Comparison of ENCODE assay signal across 16 cellular contexts in the genomic region with DNA sequence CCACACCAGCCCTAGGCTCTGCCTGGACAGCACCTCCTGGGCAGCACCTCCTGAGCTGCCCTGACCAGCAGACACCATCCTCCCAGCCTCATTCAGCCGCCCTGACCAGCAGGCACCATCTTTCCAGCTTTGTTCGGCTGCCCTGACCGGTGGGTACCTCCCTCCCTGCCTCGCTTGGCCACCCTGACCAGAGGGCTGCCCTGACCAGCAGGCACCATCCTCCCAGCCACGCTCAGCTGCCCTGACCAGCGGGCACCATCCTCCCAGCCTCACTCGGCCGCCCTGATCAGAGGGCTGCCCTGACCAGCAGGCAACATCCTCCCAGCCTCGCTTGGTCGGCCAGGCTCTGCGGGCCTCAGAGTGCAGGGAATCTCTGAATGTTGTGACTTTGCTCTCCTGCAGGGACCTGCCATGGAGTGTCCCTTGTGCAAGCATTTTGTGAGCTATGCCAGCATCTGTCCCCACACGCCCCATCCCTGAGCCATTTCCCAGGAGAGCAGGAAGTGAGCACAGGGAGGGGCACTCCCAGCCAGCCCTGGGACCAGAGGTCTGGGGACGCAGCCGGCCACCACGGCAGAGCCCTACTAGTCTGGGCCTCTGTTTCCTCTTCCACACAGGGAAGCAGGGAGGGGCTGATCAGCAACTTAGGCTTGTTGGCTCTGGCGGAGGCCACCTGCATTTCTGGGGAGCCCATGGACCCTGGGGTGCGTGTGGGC.
A peak's percentile ranks its signal among the peaks of the same experiment; 100 is the strongest.
DNase-seq lines count a peak whose midpoint lies in the region; ATAC-seq, FAIRE-seq and TF ChIP-seq lines count a peak whose summit lies in the region.
"Had no signal": no experiment of that assay in that cellular context is flagged by ENCODE, and none has a peak within 500 bp of the region (broad histone marks: within the 10 kb centered on the region; RNA-seq: fewer than 3 reads in every experiment).

No MANE protein-coding gene starts in this region.

- H2AK5ac ChIP-seq in trophoblast cell (ENCODE audit: low read length) = no peak overlapping the region

- H3K18ac ChIP-seq in trophoblast cell (ENCODE audit: low read length) = no peak overlapping the region

- H4K20me1 ChIP-seq in HepG2 (ENCODE audit: insufficient read depth, low read length) = no peaks in the 10 kb centered on the region

- H3K9ac ChIP-seq in HepG2 (ENCODE audit: insufficient read depth, low read depth, low read length) = no peak overlapping the region
- no peak overlapping the region for H3K9ac ChIP-seq in trophoblast cell (ENCODE audit: low read length)

- intact Hi-C loops in Right ventricle myocardium inferior (cut with DNase I) = no loop called here
- intact Hi-C loops in Right ventricle myocardium superior (cut with DNase I) = no loop called here
- intact Hi-C loops in HepG2 (cut with micrococcal nuclease; ENCODE audit: unreplicated experiment) = no loop called here
- intact Hi-C loops in transverse colon (cut with DNase I; ENCODE audit: low total_unique reads) = no loop called here

- no peak overlapping the region for H4K8ac ChIP-seq in trophoblast cell (ENCODE audit: low read depth, low read length)

- H3K9me3 ChIP-seq in HepG2 (ENCODE audit: low read length) (no peaks in the 10 kb centered on the region), transverse colon (no peaks in the 10 kb centered on the region), trophoblast cell (ENCODE audit: insufficient read depth, low read depth, low read length) (no peaks in the 10 kb centered on the region)
- H3K9me3 ChIP-seq: Caco-2, HAP-1 had no signal

- CTCF ChIA-PET in WTC11 (lab: Charles Lee) (no interaction called here), HepG2 (lab: Yijun Ruan, JAX; ENCODE audit: low intra/inter-chr PET ratio, low total read pairs) (no interaction called here)

- H2BK12ac ChIP-seq in trophoblast cell (ENCODE audit: low read length) = no peak overlapping the region

- no peak for TF ChIP-seq RAD21 in HepG2 (CRISPR knock-in tag; IDR thresholded peaks at IDR 0.05)

- H3K36me3 ChIP-seq in HepG2 (replicated peaks in 1 of 2; ENCODE audit: control insufficient read depth in 1 of 2, insufficient read depth in 2 of 2, low read length in 2 of 2) (no peaks in the 10 kb centered on the region), transverse colon (no peaks in the 10 kb centered on the region), trophoblast cell (ENCODE audit: control insufficient read depth in 1 of 2, insufficient read depth in 2 of 2, low read length in 2 of 2) (no peaks in the 10 kb centered on the region)
- H3K36me3 ChIP-seq: HAP-1 had no signal

- H3K27me3 ChIP-seq in HepG2 (ENCODE audit: control insufficient read depth in 1 of 2, insufficient read depth in 2 of 2, low read length in 2 of 2) (peaks cover 0 to 15% of the 10 kb centered on the region in 2 experiments; a peak in 2 of 5 replicates), transverse colon (no peaks in the 10 kb centered on the region), trophoblast cell (ENCODE audit: insufficient read depth, low read length) (no peaks in the 10 kb centered on the region)

- TF ChIP-seq POLR2A in HepG2 (IDR thresholded peaks at IDR 0.05; ENCODE audit: insufficient read depth in 1 of 2, low read depth in 2 of 2, low read length in 2 of 2) (no peak), transverse colon (IDR thresholded peaks at IDR 0.05) (no peak)

- POLR2A ChIA-PET in WTC11 (lab: Charles Lee) = no interaction called here
- POLR2A ChIA-PET in HepG2 (lab: Yijun Ruan, JAX) = no interaction called here

- no peaks in the 10 kb centered on the region for H3K27me3 Mint-ChIP-seq in WTC11 (ENCODE audit: low read depth)

- no peak overlapping the region for H4K91ac ChIP-seq in trophoblast cell (ENCODE audit: low read depth, low read length)

- no peaks in the 10 kb centered on the region for H3K9me3 Mint-ChIP-seq in WTC11

- 19% methylated on average over 17 of the region's 17 CpGs for WGBS in HepG2 (ENCODE audit: low lambda C conversion rate)
- 85% methylated on average over 17 of the region's 17 CpGs; no CpG with 5 or more reads in 1 of the 2 donors for WGBS in transverse colon (ENCODE audit: low coverage in 1 of 2), 2 donors
- no CpG with 5 or more reads among the region's 17 CpGs for WGBS in trophoblast cell (ENCODE audit: extremely low coverage, insufficient coverage, insufficient read length)

- no peaks in the 10 kb centered on the region for H3K36me3 Mint-ChIP-seq in WTC11

- no peak for ATAC-seq in Right ventricle myocardium inferior
- no peak for ATAC-seq in Right ventricle myocardium superior (ENCODE audit: poor library complexity)
- ATAC-seq in WTC11 = peak; percentile 41
- peak; percentile 57 for ATAC-seq in HepG2

- H3K23ac ChIP-seq in trophoblast cell (ENCODE audit: low read length) = no peak overlapping the region

- no peak overlapping the region for H3K14ac ChIP-seq in trophoblast cell (ENCODE audit: low read length)

- no peak overlapping the region for H2BK120ac ChIP-seq in trophoblast cell (ENCODE audit: insufficient read depth, low read length, poor library complexity)

- H4K12ac ChIP-seq in trophoblast cell (ENCODE audit: low read depth, low read length) = no peak overlapping the region

- H3K4me2 ChIP-seq in HepG2 (ENCODE audit: low read depth, low read length) (no peak overlapping the region), trophoblast cell (ENCODE audit: low read length) (no peak overlapping the region)

- peaks cover 20% of the 10 kb centered on the region for H3K4me1 Mint-ChIP-seq in WTC11

- no peaks in the 10 kb centered on the region for H3K79me1 ChIP-seq in trophoblast cell (ENCODE audit: low read length)

- H3K4me1 ChIP-seq in HepG2 (ENCODE audit: insufficient read depth, low read length) (no peaks in the 10 kb centered on the region), transverse colon (peaks cover 0 to 33% (median 15%) of the 10 kb centered on the region in 4 donors), trophoblast cell (ENCODE audit: control insufficient read depth in 1 of 2, insufficient read depth in 2 of 2, low read length in 2 of 2) (no peaks in the 10 kb centered on the region)
- H3K4me1 ChIP-seq: HAP-1 had no signal

- no peak overlapping the region for H3K27ac Mint-ChIP-seq in WTC11

- no peak for FAIRE-seq in HepG2 (lab: Jason Lieb, UNC)
- FAIRE-seq: A204.1 had no signal

- H2AFZ ChIP-seq in HepG2 (ENCODE audit: low read length) (no peak overlapping the region), trophoblast cell (ENCODE audit: insufficient read depth, low read length, poor library complexity) (no peak overlapping the region)

- TF ChIP-seq CTCF in WTC11 (IDR thresholded peaks at IDR 0.05) (no peak), HepG2 (CRISPR knock-in tag; IDR thresholded peaks at IDR 0.05) (no peak), transverse colon (IDR thresholded peaks at IDR 0.05) (no peak)

- no peaks in the 10 kb centered on the region for H3K79me2 ChIP-seq in HepG2 (ENCODE audit: insufficient read depth, low read length)
- no peaks in the 10 kb centered on the region for H3K79me2 ChIP-seq in trophoblast cell (ENCODE audit: control insufficient read depth, insufficient read depth, low read length, poor library complexity)

- H3K4me3 ChIP-seq in HepG2 (replicated peaks in 1 of 3; ENCODE audit: insufficient read depth in 1 of 3, low read depth in 2 of 3, low read length in 3 of 3) (no peak overlapping the region), transverse colon (no peak overlapping the region), trophoblast cell (ENCODE audit: low read depth, low read length) (no peak overlapping the region)
- H3K4me3 ChIP-seq: HAP-1 had no signal

- DNase-seq in Right ventricle myocardium inferior (ENCODE audit: missing footprints) = peak; percentile 37
- DNase-seq in Right ventricle myocardium superior = no peak
- no peak for DNase-seq in WTC11 (ENCODE audit: low spot score)
- DNase-seq in HepG2 (ENCODE audit: low spot score) = no peak
- peak; percentile 38 for DNase-seq in transverse colon
- DNase-seq in foreskin melanocyte = no peak
- DNase-seq in trophoblast cell = no peak
- DNase-seq in activated CD4-positive, alpha-beta T cell treated with anti-CD3 and anti-CD28 coated beads for 48 hours = no peak
- DNase-seq: Caco-2, DMS53, MV-4-11, NCI-H1436, NCI-H2081, NCI-H524 treated with DMSO at 0.1 percent for 48 hours had no signal

- TF ChIP-seq EP300 in HepG2 (IDR thresholded peaks at IDR 0.05; ENCODE audit: low read depth in 2 of 2, low read length in 2 of 2) = no peak
- TF ChIP-seq EP300 in HepG2 (CRISPR knock-in tag; IDR thresholded peaks at IDR 0.05; ENCODE audit: borderline replicate concordance) = no peak
- no peak for TF ChIP-seq EP300 in transverse colon (IDR thresholded peaks at IDR 0.05; ENCODE audit: low read depth)

- H3K4me3 Mint-ChIP-seq in WTC11 = no peak overlapping the region

- no TSS peak for BruUV-seq in HepG2 (replicated peaks; lab: Mats Ljungman, UMichigan)

- no peak overlapping the region for H3K4ac ChIP-seq in trophoblast cell (ENCODE audit: low read depth, low read length)

- no peak overlapping the region for H2BK5ac ChIP-seq in trophoblast cell (ENCODE audit: low read depth, low read length, poor library complexity)

- H3K27ac ChIP-seq in HepG2 (ENCODE audit: extremely low read length, insufficient read depth, low read length) (no peak overlapping the region), transverse colon (no peak overlapping the region), trophoblast cell (ENCODE audit: low read depth, low read length) (no peak overlapping the region)

- in situ Hi-C loops in HepG2 (cut with HindIII; ENCODE audit: extremely low pct_ligation_motif_present, low pct_unique_long_range_greater_than_20kb) = no loop called here
- in situ Hi-C loops in transverse colon (cut with MboI; ENCODE audit: low pct_ligation_motif_present in 1 of 4, low pct_unique_long_range_greater_than_20kb in 1 of 4, low sequenced_read_pairs in 3 of 4) = no loop called here

TF ChIP-seq in WTC11, 78 proteins besides CTCF, POLR2A, EP300 and RAD21 (continues in another document):
- no peak for TF ChIP-seq MAX (CRISPR knock-in tag; IDR thresholded peaks at IDR 0.05)
- no peak for TF ChIP-seq ZNF219 (CRISPR knock-in tag; IDR thresholded peaks at IDR 0.05; ENCODE audit: borderline replicate concordance)
- TF ChIP-seq ZNF416 (CRISPR knock-in tag; IDR thresholded peaks at IDR 0.05) = no peak
- TF ChIP-seq ZNF232 (CRISPR knock-in tag; IDR thresholded peaks at IDR 0.05) = no peak
- no peak for TF ChIP-seq ZNF671 (CRISPR knock-in tag; IDR thresholded peaks at IDR 0.05)

TF ChIP-seq in HepG2, 621 proteins besides CTCF, POLR2A, EP300 and RAD21:
- TF ChIP-seq GABPB1 (CRISPR knock-in tag; IDR thresholded peaks at IDR 0.05) = peak; percentile 24; the same call in 1 of the 2 replicates
- TF ChIP-seq ZNF432 (CRISPR knock-in tag; IDR thresholded peaks at IDR 0.05; ENCODE audit: borderline replicate concordance) = no peak
- 0 out of 2 replicates have a peak, but pooled peaks have one; percentile 38 for TF ChIP-seq NRL (CRISPR knock-in tag; IDR thresholded peaks at IDR 0.05; ENCODE audit: borderline replicate concordance)

Comparison
In these comparisons a context has a peak if more than half of its experiments do, and no peak if none do; other contexts are left out.
1. DNase-seq: peak in Right ventricle myocardium inferior (single experiment) and transverse colon (single experiment); none in Right ventricle myocardium superior (single experiment), WTC11 (single experiment), HepG2 (single experiment), foreskin melanocyte (single experiment), trophoblast cell (0 of 2) and activated CD4-positive, alpha-beta T cell treated with anti-CD3 and anti-CD28 coated beads for 48 hours (single experiment).
2. ATAC-seq: peak in WTC11 (single experiment) and HepG2 (single experiment); none in Right ventricle myocardium inferior (single experiment) and Right ventricle myocardium superior (single experiment).